Comparison of ENCODE assay signal across 1 cellular context in the genomic region with DNA sequence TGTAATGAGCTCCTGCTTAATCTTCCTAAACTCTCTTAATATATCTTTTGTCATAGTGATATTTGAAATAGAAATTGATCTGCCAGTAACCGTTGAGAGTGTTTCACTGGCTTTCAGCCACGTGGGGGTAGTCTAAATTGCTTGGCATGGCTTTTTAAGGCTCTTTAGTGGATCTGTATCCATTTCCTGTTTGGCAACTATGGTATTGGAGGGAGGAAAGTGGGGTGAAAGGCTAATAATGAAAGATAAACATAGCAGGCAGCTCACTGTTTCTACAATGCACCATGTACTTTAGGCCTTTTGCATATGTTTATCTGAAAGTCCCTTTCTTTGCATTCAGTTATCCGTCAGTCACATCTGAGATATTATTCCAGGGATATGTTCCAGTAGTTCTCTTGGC.
TF ChIP-seq lines count a peak whose summit lies in the region.

No MANE protein-coding gene starts in this region.

TF ChIP-seq in K562, 482 proteins besides CTCF, POLR2A, EP300 and RAD21 (continued from another document):
- TF ChIP-seq, protein P1, sequence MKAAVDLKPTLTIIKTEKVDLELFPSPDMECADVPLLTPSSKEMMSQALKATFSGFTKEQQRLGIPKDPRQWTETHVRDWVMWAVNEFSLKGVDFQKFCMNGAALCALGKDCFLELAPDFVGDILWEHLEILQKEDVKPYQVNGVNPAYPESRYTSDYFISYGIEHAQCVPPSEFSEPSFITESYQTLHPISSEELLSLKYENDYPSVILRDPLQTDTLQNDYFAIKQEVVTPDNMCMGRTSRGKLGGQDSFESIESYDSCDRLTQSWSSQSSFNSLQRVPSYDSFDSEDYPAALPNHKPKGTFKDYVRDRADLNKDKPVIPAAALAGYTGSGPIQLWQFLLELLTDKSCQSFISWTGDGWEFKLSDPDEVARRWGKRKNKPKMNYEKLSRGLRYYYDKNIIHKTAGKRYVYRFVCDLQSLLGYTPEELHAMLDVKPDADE (conservative IDR thresholded peaks at IDR 0.05; ENCODE audit: control insufficient read depth, low read depth, low read length) = no peak
- no peak for TF ChIP-seq PHF21A (IDR thresholded peaks at IDR 0.05; ENCODE audit: borderline replicate concordance, low read depth)
- TF ChIP-seq SIX5 (IDR thresholded peaks at IDR 0.05; ENCODE audit: borderline replicate concordance in 1 of 2, insufficient read depth in 1 of 2, low read depth in 1 of 2, low read length in 2 of 2) = no peak
- no peak for TF ChIP-seq SRF (CRISPR knock-in tag; IDR thresholded peaks at IDR 0.05)
- TF ChIP-seq, protein P2, sequence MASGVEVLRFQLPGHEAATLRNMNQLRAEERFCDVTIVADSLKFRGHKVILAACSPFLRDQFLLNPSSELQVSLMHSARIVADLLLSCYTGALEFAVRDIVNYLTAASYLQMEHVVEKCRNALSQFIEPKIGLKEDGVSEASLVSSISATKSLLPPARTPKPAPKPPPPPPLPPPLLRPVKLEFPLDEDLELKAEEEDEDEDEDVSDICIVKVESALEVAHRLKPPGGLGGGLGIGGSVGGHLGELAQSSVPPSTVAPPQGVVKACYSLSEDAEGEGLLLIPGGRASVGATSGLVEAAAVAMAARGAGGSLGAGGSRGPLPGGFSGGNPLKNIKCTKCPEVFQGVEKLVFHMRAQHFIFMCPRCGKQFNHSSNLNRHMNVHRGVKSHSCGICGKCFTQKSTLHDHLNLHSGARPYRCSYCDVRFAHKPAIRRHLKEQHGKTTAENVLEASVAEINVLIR (CRISPR knock-in tag; IDR thresholded peaks at IDR 0.05) = no peak
- no peak for TF ChIP-seq RFX1 (IDR thresholded peaks at IDR 0.05)
- TF ChIP-seq HIVEP1 (CRISPR knock-in tag; IDR thresholded peaks at IDR 0.05) = no peak
- TF ChIP-seq, protein P3, sequence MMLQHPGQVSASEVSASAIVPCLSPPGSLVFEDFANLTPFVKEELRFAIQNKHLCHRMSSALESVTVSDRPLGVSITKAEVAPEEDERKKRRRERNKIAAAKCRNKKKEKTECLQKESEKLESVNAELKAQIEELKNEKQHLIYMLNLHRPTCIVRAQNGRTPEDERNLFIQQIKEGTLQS (IDR thresholded peaks at IDR 0.05) = no peak
- TF ChIP-seq, protein P3 (CRISPR knock-in tag; conservative IDR thresholded peaks at IDR 0.05) = no peak
- no peak for TF ChIP-seq RBM14 (IDR thresholded peaks at IDR 0.05; ENCODE audit: borderline replicate concordance, insufficient read depth, low read depth, low read length)
- no peak for TF ChIP-seq ZNF143 (CRISPR knock-in tag; IDR thresholded peaks at IDR 0.05)
- TF ChIP-seq, protein P4, sequence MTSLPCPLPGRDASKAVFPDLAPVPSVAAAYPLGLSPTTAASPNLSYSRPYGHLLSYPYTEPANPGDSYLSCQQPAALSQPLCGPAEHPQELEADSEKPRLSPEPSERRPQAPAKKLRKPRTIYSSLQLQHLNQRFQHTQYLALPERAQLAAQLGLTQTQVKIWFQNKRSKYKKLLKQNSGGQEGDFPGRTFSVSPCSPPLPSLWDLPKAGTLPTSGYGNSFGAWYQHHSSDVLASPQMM (CRISPR knock-in tag; IDR thresholded peaks at IDR 0.05) = no peak
- no peak for TF ChIP-seq ZKSCAN3 (CRISPR knock-in tag; IDR thresholded peaks at IDR 0.05)
- TF ChIP-seq GTF2E2 (tag; IDR thresholded peaks at IDR 0.05) = no peak
- TF ChIP-seq PML (IDR thresholded peaks at IDR 0.05; ENCODE audit: low read length) = no peak
- no peak for TF ChIP-seq BDP1 (IDR thresholded peaks at IDR 0.05; ENCODE audit: insufficient read depth, insufficient read length)
- TF ChIP-seq ZNF41 (CRISPR knock-in tag; conservative IDR thresholded peaks at IDR 0.05) = no peak
- TF ChIP-seq ZNF217 (CRISPR knock-in tag; IDR thresholded peaks at IDR 0.05) = no peak
- no peak for TF ChIP-seq ZNF561 (CRISPR knock-in tag; conservative IDR thresholded peaks at IDR 0.05)
TF ChIP-seq in K562: peak in this region for 0.
